19 cellular contexts compared by ENCODE assay signal in the genomic region with DNA sequence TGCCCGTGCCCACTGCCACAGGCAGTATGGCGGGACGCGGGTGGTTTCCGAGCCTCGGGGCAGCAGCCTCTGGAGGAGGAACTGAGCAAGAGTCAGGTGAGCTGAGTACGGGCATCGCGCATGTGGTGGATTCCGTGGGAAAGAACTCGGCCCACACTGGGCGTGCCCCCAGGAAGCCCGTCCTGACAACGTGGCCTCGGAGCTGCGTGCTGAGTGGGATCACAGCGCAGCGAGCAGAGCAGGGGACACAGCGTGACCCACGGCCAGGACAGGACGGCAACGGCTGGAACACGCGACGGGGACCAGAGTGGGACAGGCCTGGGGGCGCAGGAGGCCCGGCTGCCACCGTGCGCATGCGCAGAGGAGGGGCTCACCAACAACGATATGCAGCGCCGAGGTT. TPM values are rescaled to one million over a fixed set of nuclear protein-coding genes. Genes with fewer than 3 reads are reported as not detected.
DNase-seq lines count a peak whose midpoint lies in the region; ATAC-seq lines count a peak whose summit lies in the region.
"Had no signal": no experiment of that assay in that cellular context is flagged by ENCODE, and none has a peak within 500 bp of the region (broad histone marks: within the 10 kb centered on the region; RNA-seq: fewer than 3 reads in every experiment).

No MANE protein-coding gene starts in this region.

- H3K23ac ChIP-seq in mesenchymal stem cell (ENCODE audit: low read length in 2 of 2), result no peak overlapping the region
- no peak overlapping the region for H3K23ac ChIP-seq in trophoblast cell (ENCODE audit: low read length)

- H4K8ac ChIP-seq in mesenchymal stem cell (ENCODE audit: low read length), result peak overlapping the region; percentile 12
- no peak overlapping the region for H4K8ac ChIP-seq in trophoblast cell (ENCODE audit: low read depth, low read length)

- no peak for DNase-seq in stimulated activated naive CD8-positive, alpha-beta T cell treated with anti-CD3 and anti-CD28 coated beads, Interleukin-15, amount 100 ng/mL, for 72 hours
- DNase-seq in stimulated activated naive CD8-positive, alpha-beta T cell treated with anti-CD3 and anti-CD28 coated beads, Interleukin-15, Interleukin-2, amounts not matched to agents 100 U/mL and 50 U/mL, for 24 hours, result no peak
- DNase-seq in mesenchymal stem cell, result no peak
- no peak for DNase-seq in trophoblast cell
- DNase-seq in SHP77 treated with DMSO at 0.1 percent for 48 hours (lab: John Stamatoyannopoulos, UW), result no peak
- DNase-seq in activated CD4-positive, alpha-beta T cell treated with anti-CD3 and anti-CD28 coated beads, Interleukin-2, amount 50 U/mL, for 1 hour, result no peak
- DNase-seq: ACHN; BE2C; C1 segment of cervical spinal cord; CD4-positive, CD25-positive, alpha-beta regulatory T cell; CD8-positive, alpha-beta memory T cell; COR-L47; DMS 273 treated with DMSO at 0.1 percent for 48 hours; DMS53; DND-41; EL; GOT3; H9 had no signal

- H2AK5ac ChIP-seq in mesenchymal stem cell (ENCODE audit: low read length, severe bottlenecking), result no peak overlapping the region
- no peak overlapping the region for H2AK5ac ChIP-seq in trophoblast cell (ENCODE audit: low read length)

- no peak overlapping the region for H3K9ac ChIP-seq in mesenchymal stem cell (ENCODE audit: low read length)
- H3K9ac ChIP-seq in trophoblast cell (ENCODE audit: low read length), result no peak overlapping the region

- H3K79me1 ChIP-seq in mesenchymal stem cell (replicated peaks; ENCODE audit: low read length, poor library complexity, severe bottlenecking) (peaks cover 33% of the 10 kb centered on the region), trophoblast cell (ENCODE audit: low read length) (no peaks in the 10 kb centered on the region)

- H3K4me1 Mint-ChIP-seq in stimulated activated naive CD8-positive, alpha-beta T cell treated with anti-CD3 and anti-CD28 coated beads, Interleukin-15, amount 100 ng/mL, for 72 hours, result peaks cover 9% of the 10 kb centered on the region
- H3K4me1 Mint-ChIP-seq: H9 had no signal

- peak overlapping the region in 1 of 2 experiments; percentile 34 for H3K4me3 ChIP-seq in mesenchymal stem cell (ENCODE audit: insufficient read depth in 1 of 2, low read depth in 1 of 2, low read length in 2 of 2)
- H3K4me3 ChIP-seq in trophoblast cell (ENCODE audit: low read depth, low read length), result peak overlapping the region; percentile 52
- H3K4me3 ChIP-seq: GM12878 had no signal

- peak overlapping the region; percentile 33 to 79 for H3K27ac Mint-ChIP-seq in stimulated activated naive CD8-positive, alpha-beta T cell treated with anti-CD3 and anti-CD28 coated beads, Interleukin-15, amount 100 ng/mL, for 72 hours
- H3K27ac Mint-ChIP-seq: CD4-positive, CD25-positive, alpha-beta regulatory T cell; H9 had no signal

- peaks cover 79 to 83% of the 10 kb centered on the region in 2 experiments for H3K36me3 ChIP-seq in mesenchymal stem cell (ENCODE audit: control insufficient read depth in 1 of 2, insufficient read depth in 2 of 2, low read depth in 1 of 2, low read length in 2 of 2)
- H3K36me3 ChIP-seq in trophoblast cell (ENCODE audit: control insufficient read depth in 1 of 2, insufficient read depth in 2 of 2, low read length in 2 of 2), result peaks cover 57 to 61% of the 10 kb centered on the region in 2 experiments

- H2AFZ ChIP-seq in mesenchymal stem cell (ENCODE audit: low read depth, low read length) (no peak overlapping the region), trophoblast cell (ENCODE audit: insufficient read depth, low read length, poor library complexity) (no peak overlapping the region)

- no peak overlapping the region for H3K14ac ChIP-seq in mesenchymal stem cell (ENCODE audit: low read length in 2 of 2)
- no peak overlapping the region for H3K14ac ChIP-seq in trophoblast cell (ENCODE audit: low read length)

- H3K9me3 ChIP-seq in mesenchymal stem cell (ENCODE audit: control insufficient read depth, low read length) (no peaks in the 10 kb centered on the region), trophoblast cell (ENCODE audit: insufficient read depth, low read depth, low read length) (peaks cover 5% of the 10 kb centered on the region)
- H3K9me3 ChIP-seq: BE2C had no signal

- H3K4me2 ChIP-seq in mesenchymal stem cell (ENCODE audit: low read length, poor library complexity, severe bottlenecking), result no peak overlapping the region
- H3K4me2 ChIP-seq in trophoblast cell (ENCODE audit: low read length), result no peak overlapping the region

- no peak overlapping the region for H2BK120ac ChIP-seq in mesenchymal stem cell (ENCODE audit: low read depth, low read length)
- H2BK120ac ChIP-seq in trophoblast cell (ENCODE audit: insufficient read depth, low read length, poor library complexity), result no peak overlapping the region

- peaks cover 6% of the 10 kb centered on the region for H3K4me1 ChIP-seq in mesenchymal stem cell (ENCODE audit: control insufficient read depth, insufficient read depth, low read depth, low read length)
- H3K4me1 ChIP-seq in trophoblast cell (ENCODE audit: control insufficient read depth in 1 of 2, insufficient read depth in 2 of 2, low read length in 2 of 2), result no peaks in the 10 kb centered on the region
- H3K4me1 ChIP-seq: BE2C had no signal

- H4K12ac ChIP-seq in trophoblast cell (ENCODE audit: low read depth, low read length), result no peak overlapping the region

- no peak for ATAC-seq in stimulated activated naive CD8-positive, alpha-beta T cell treated with anti-CD3 and anti-CD28 coated beads, Interleukin-15, amount 100 ng/mL, for 72 hours
- ATAC-seq in stimulated activated naive CD8-positive, alpha-beta T cell treated with anti-CD3 and anti-CD28 coated beads, Interleukin-15, Interleukin-2, amounts not matched to agents 100 U/mL and 50 U/mL, for 24 hours, result no peak
- ATAC-seq: GM12878 had no signal

- H3K18ac ChIP-seq in mesenchymal stem cell (ENCODE audit: low read depth in 1 of 2, low read length in 2 of 2), result no peak overlapping the region
- H3K18ac ChIP-seq in trophoblast cell (ENCODE audit: low read length), result no peak overlapping the region

- H2BK12ac ChIP-seq in mesenchymal stem cell (ENCODE audit: low read length in 2 of 2) (no peak overlapping the region), trophoblast cell (ENCODE audit: low read length) (no peak overlapping the region)

- H3K27me3 ChIP-seq in mesenchymal stem cell (ENCODE audit: control insufficient read depth in 1 of 2, insufficient read depth in 1 of 2, low read length in 2 of 2) (no peaks in the 10 kb centered on the region), trophoblast cell (ENCODE audit: insufficient read depth, low read length) (no peaks in the 10 kb centered on the region)
- H3K27me3 ChIP-seq: BE2C had no signal

- no peak overlapping the region for H3K4ac ChIP-seq in mesenchymal stem cell (ENCODE audit: low read depth in 1 of 2, low read length in 2 of 2)
- no peak overlapping the region for H3K4ac ChIP-seq in trophoblast cell (ENCODE audit: low read depth, low read length)

- H2BK5ac ChIP-seq in mesenchymal stem cell (ENCODE audit: low read depth, low read length, poor library complexity, severe bottlenecking) (no peak overlapping the region), trophoblast cell (ENCODE audit: low read depth, low read length, poor library complexity) (no peak overlapping the region)

- H3K4me3 Mint-ChIP-seq in stimulated activated naive CD8-positive, alpha-beta T cell treated with anti-CD3 and anti-CD28 coated beads, Interleukin-15, amount 100 ng/mL, for 72 hours, result no peak overlapping the region
- H3K4me3 Mint-ChIP-seq: CD4-positive, CD25-positive, alpha-beta regulatory T cell; CD8-positive, alpha-beta memory T cell; H9 had no signal

- H2BK15ac ChIP-seq in mesenchymal stem cell (ENCODE audit: low read depth, poor library complexity, severe bottlenecking), result no peak overlapping the region

- WGBS in mesenchymal stem cell, result 98% methylated on average over 33 of the region's 33 CpGs
- no CpG with 5 or more reads among the region's 33 CpGs for WGBS in trophoblast cell (ENCODE audit: extremely low coverage, insufficient coverage, insufficient read length)

- no peaks in the 10 kb centered on the region for H3K9me3 Mint-ChIP-seq in stimulated activated naive CD8-positive, alpha-beta T cell treated with anti-CD3 and anti-CD28 coated beads, Interleukin-15, amount 100 ng/mL, for 72 hours
- H3K9me3 Mint-ChIP-seq: CD4-positive, CD25-positive, alpha-beta regulatory T cell; CD8-positive, alpha-beta memory T cell; H9 had no signal

- H3K27ac ChIP-seq in mesenchymal stem cell (ENCODE audit: low read length, poor library complexity, severe bottlenecking) (no peak overlapping the region), trophoblast cell (ENCODE audit: low read depth, low read length) (no peak overlapping the region)

- no peaks in the 10 kb centered on the region for H3K79me2 ChIP-seq in trophoblast cell (ENCODE audit: control insufficient read depth, insufficient read depth, low read length, poor library complexity)

- H4K91ac ChIP-seq in mesenchymal stem cell (ENCODE audit: low read length) (peak overlapping the region; percentile 25), trophoblast cell (ENCODE audit: low read depth, low read length) (no peak overlapping the region)

- H3K27me3 Mint-ChIP-seq in stimulated activated naive CD8-positive, alpha-beta T cell treated with anti-CD3 and anti-CD28 coated beads, Interleukin-15, amount 100 ng/mL, for 72 hours, result no peaks in the 10 kb centered on the region
- H3K27me3 Mint-ChIP-seq: CD4-positive, CD25-positive, alpha-beta regulatory T cell; CD8-positive, alpha-beta memory T cell had no signal

RNA-seq across cellular contexts. Expression of gene CERK, which starts 36.8 kb away (rescaled TPM):
- polyA plus RNA-seq in mesenchymal stem cell (2013, experiment 1 of 2), result 29.4 TPM
- polyA plus RNA-seq in mesenchymal stem cell (2013, experiment 2 of 2), result 29.3 TPM
- 19.8 and 21.2 TPM in 2 replicates for polyA plus RNA-seq in trophoblast cell (2013)
